Comparison of ENCODE assay signal across 9 cellular contexts in genomic region chr19:15417699-15418098, GRCh38. TPM values are rescaled to one million over a fixed set of nuclear protein-coding genes. Genes with fewer than 3 reads are reported as not detected.
DNase-seq lines count a peak whose midpoint lies in the region; ATAC-seq and TF ChIP-seq lines count a peak whose summit lies in the region.
"Had no signal": no experiment of that assay in that cellular context is flagged by ENCODE, and none has a peak within 500 bp of the region (broad histone marks: within the 10 kb centered on the region; RNA-seq: fewer than 3 reads in every experiment).

No MANE protein-coding gene starts in this region.

- no peak for ATAC-seq in natural killer cell

- peak; percentile 27 for DNase-seq in EH (ENCODE audit: low read depth)
- DNase-seq in NCI-H446 (lab: John Stamatoyannopoulos, UW): peak; percentile 40 to 55
- no peak for DNase-seq in effector memory CD4-positive, alpha-beta T cell
- DNase-seq in natural killer cell: no peak
- no peak for DNase-seq in stimulated activated CD4-positive, alpha-beta T cell treated with anti-CD3 and anti-CD28 coated beads, Interleukin-15, amount 100 ng/mL, for 24 hours
- DNase-seq in NCI-H2107 treated with DMSO at 0.1 percent for 48 hours (lab: John Stamatoyannopoulos, UW; ENCODE audit: unreplicated experiment): no peak
- DNase-seq in NCI-H774 (lab: John Stamatoyannopoulos, UW): no peak
- DNase-seq in SKM-1 (lab: John Stamatoyannopoulos, UW; ENCODE audit: unreplicated experiment): no peak

- H3K4me3 ChIP-seq in effector memory CD4-positive, alpha-beta T cell (ENCODE audit: insufficient read depth, low read depth, low read length, poor library complexity, severe bottlenecking): peak overlapping the region; percentile 98

- H3K4me3 Mint-ChIP-seq in natural killer cell: peak overlapping the region; percentile 95

- no peak for TF ChIP-seq CTCF in natural killer cell (IDR thresholded peaks at IDR 0.05)

- no peaks in the 10 kb centered on the region for H3K27me3 ChIP-seq in effector memory CD4-positive, alpha-beta T cell (replicated peaks; ENCODE audit: control insufficient read depth, insufficient read depth, low read length, poor library complexity, severe bottlenecking)

- H3K9me3 ChIP-seq in effector memory CD4-positive, alpha-beta T cell (ENCODE audit: control insufficient read depth, low read length): no peaks in the 10 kb centered on the region

- intact Hi-C loops in natural killer cell (cut with micrococcal nuclease): no loop called here

- H3K4me1 Mint-ChIP-seq in natural killer cell: peaks cover 46 to 50% of the 10 kb centered on the region in 2 donors

- H3K27me3 Mint-ChIP-seq in natural killer cell (ENCODE audit: low read depth in 2 of 2): no peaks in the 10 kb centered on the region

- H3K4me1 ChIP-seq in effector memory CD4-positive, alpha-beta T cell (ENCODE audit: control insufficient read depth, insufficient read depth, low read length, poor library complexity, severe bottlenecking): peaks cover 22% of the 10 kb centered on the region

- no peaks in the 10 kb centered on the region for H3K9me3 Mint-ChIP-seq in natural killer cell

- peak overlapping the region; percentile 91 to 98 for H3K27ac Mint-ChIP-seq in natural killer cell

- H3K27ac ChIP-seq in effector memory CD4-positive, alpha-beta T cell (ENCODE audit: insufficient read depth, low read length, poor library complexity, severe bottlenecking): peak overlapping the region; percentile 75

- no peaks in the 10 kb centered on the region for H3K36me3 Mint-ChIP-seq in natural killer cell

- H3K36me3 ChIP-seq in effector memory CD4-positive, alpha-beta T cell (ENCODE audit: control insufficient read depth, insufficient read depth, low read length): peaks cover 8% of the 10 kb centered on the region

RNA-seq across cellular contexts. Expression of gene AKAP8L, which starts 1.1 kb away (rescaled TPM):
- total RNA-seq in natural killer cell: 100 to 1,000 TPM; 144 to 174 (median 173) TPM

RNA-seq across cellular contexts. Expression of gene WIZ, which starts 32.1 kb away (rescaled TPM):
- total RNA-seq in natural killer cell: 10 to 100 TPM; 24.3 to 29.3 (median 24.4) TPM

RNA-seq across cellular contexts. Expression of gene AKAP8, which starts 38.1 kb away (rescaled TPM):
- total RNA-seq in natural killer cell: 10 to 100 TPM; 65.3 to 87.6 (median 76.9) TPM

RNA-seq across cellular contexts. Expression of gene RASAL3, which starts 46.6 kb away (rescaled TPM):
- 100 to 1,000 TPM; 217 to 283 (median 224) TPM for total RNA-seq in natural killer cell
- total RNA-seq: SK-MEL-5 had no signal

Comparison
In these comparisons a context has a peak if more than half of its experiments do, and no peak if none do; other contexts are left out.
1. DNase-seq: peak in EH (single experiment) and NCI-H446 (2 of 2); none in effector memory CD4-positive, alpha-beta T cell (0 of 3), natural killer cell (single experiment), stimulated activated CD4-positive, alpha-beta T cell treated with anti-CD3 and anti-CD28 coated beads, Interleukin-15, amount 100 ng/mL, for 24 hours (single experiment), NCI-H2107 treated with DMSO at 0.1 percent for 48 hours (single experiment), NCI-H774 (single experiment) and SKM-1 (single experiment).